1 cellular context compared by ENCODE assay signal in genomic region chr17:67824735-67825626, GRCh38.
TF ChIP-seq lines count a peak whose summit lies in the region.

A gene with protein sequence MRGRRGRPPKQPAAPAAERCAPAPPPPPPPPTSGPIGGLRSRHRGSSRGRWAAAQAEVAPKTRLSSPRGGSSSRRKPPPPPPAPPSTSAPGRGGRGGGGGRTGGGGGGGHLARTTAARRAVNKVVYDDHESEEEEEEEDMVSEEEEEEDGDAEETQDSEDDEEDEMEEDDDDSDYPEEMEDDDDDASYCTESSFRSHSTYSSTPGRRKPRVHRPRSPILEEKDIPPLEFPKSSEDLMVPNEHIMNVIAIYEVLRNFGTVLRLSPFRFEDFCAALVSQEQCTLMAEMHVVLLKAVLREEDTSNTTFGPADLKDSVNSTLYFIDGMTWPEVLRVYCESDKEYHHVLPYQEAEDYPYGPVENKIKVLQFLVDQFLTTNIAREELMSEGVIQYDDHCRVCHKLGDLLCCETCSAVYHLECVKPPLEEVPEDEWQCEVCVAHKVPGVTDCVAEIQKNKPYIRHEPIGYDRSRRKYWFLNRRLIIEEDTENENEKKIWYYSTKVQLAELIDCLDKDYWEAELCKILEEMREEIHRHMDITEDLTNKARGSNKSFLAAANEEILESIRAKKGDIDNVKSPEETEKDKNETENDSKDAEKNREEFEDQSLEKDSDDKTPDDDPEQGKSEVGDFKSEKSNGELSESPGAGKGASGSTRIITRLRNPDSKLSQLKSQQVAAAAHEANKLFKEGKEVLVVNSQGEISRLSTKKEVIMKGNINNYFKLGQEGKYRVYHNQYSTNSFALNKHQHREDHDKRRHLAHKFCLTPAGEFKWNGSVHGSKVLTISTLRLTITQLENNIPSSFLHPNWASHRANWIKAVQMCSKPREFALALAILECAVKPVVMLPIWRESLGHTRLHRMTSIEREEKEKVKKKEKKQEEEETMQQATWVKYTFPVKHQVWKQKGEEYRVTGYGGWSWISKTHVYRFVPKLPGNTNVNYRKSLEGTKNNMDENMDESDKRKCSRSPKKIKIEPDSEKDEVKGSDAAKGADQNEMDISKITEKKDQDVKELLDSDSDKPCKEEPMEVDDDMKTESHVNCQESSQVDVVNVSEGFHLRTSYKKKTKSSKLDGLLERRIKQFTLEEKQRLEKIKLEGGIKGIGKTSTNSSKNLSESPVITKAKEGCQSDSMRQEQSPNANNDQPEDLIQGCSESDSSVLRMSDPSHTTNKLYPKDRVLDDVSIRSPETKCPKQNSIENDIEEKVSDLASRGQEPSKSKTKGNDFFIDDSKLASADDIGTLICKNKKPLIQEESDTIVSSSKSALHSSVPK (N-terminal part only) (plus strand): TSS chr17:67825503. CDS start chr17:67825725, 222 bp downstream.

TF ChIP-seq in HepG2, 621 proteins besides CTCF, POLR2A, EP300 and RAD21 (continued from another document and continues in another):
- TF ChIP-seq MLXIP (CRISPR knock-in tag; IDR thresholded peaks at IDR 0.05; ENCODE audit: borderline replicate concordance) (0 out of 2 replicates have a peak, but pooled peaks have one; percentile 26), FLYWCH1 (CRISPR knock-in tag; IDR thresholded peaks at IDR 0.05) (no peak), GTF2F1 (IDR thresholded peaks at IDR 0.05; ENCODE audit: low read length) (peak; percentile 92), ZFX (CRISPR knock-in tag; IDR thresholded peaks at IDR 0.05; ENCODE audit: low read depth) (peak; percentile 91), ZFY (CRISPR knock-in tag; IDR thresholded peaks at IDR 0.05) (peak; percentile 92), ZNF564 (CRISPR knock-in tag; IDR thresholded peaks at IDR 0.05) (no peak), ZNF558 (CRISPR knock-in tag; IDR thresholded peaks at IDR 0.05; ENCODE audit: borderline replicate concordance) (no peak), TFDP1 (CRISPR knock-in tag; IDR thresholded peaks at IDR 0.05; ENCODE audit: borderline replicate concordance) (peak; percentile 86; the same call in 1 of the 2 replicates), ZNF232 (CRISPR knock-in tag; IDR thresholded peaks at IDR 0.05; ENCODE audit: borderline replicate concordance) (no peak; the same call in 1 of the 2 replicates), GPBP1L1 (CRISPR knock-in tag; IDR thresholded peaks at IDR 0.05) (no peak), RFX1 (IDR thresholded peaks at IDR 0.05) (no peak), ZBTB49 (CRISPR knock-in tag; IDR thresholded peaks at IDR 0.05; ENCODE audit: borderline replicate concordance) (no peak), MAFF (IDR thresholded peaks at IDR 0.05; ENCODE audit: low read depth, low read length) (no peak), ZNF136 (CRISPR knock-in tag; IDR thresholded peaks at IDR 0.05; ENCODE audit: low read depth) (no peak), KDM3A (CRISPR knock-in tag; IDR thresholded peaks at IDR 0.05; ENCODE audit: low read depth) (peak; percentile 75; the same call in 1 of the 2 replicates), NFIC (IDR thresholded peaks at IDR 0.05; ENCODE audit: low read length) (no peak), KLF12 (CRISPR knock-in tag; IDR thresholded peaks at IDR 0.05; ENCODE audit: borderline replicate concordance) (no peak), NFATC3 (CRISPR knock-in tag; IDR thresholded peaks at IDR 0.05) (no peak), ZNF549 (CRISPR knock-in tag; IDR thresholded peaks at IDR 0.05) (0 out of 2 replicates have a peak, but pooled peaks have one; percentile 41), FOXA1 (IDR thresholded peaks at IDR 0.05) (no peak), FOXA1 (CRISPR knock-in tag; IDR thresholded peaks at IDR 0.05) (peak; percentile 45), SMAD9 (CRISPR knock-in tag; IDR thresholded peaks at IDR 0.05) (no peak), NCOA1 (CRISPR knock-in tag; IDR thresholded peaks at IDR 0.05) (no peak), TCF7L2 (IDR thresholded peaks at IDR 0.05; ENCODE audit: low read depth, low read length) (no peak), PCBP1 (IDR thresholded peaks at IDR 0.05; ENCODE audit: borderline replicate concordance, low read depth, low read length) (no peak), NKX3-1 (CRISPR knock-in tag; IDR thresholded peaks at IDR 0.05) (0 out of 2 replicates have a peak, but pooled peaks have one; percentile 46), ZNF326 (CRISPR knock-in tag; IDR thresholded peaks at IDR 0.05; ENCODE audit: borderline replicate concordance) (no peak), DNMT3B (CRISPR knock-in tag; conservative IDR thresholded peaks at IDR 0.05) (no peak), RFXAP (CRISPR knock-in tag; IDR thresholded peaks at IDR 0.05; ENCODE audit: borderline replicate concordance) (peak; percentile 66; the same call in 1 of the 2 replicates), ZNF766 (CRISPR knock-in tag; IDR thresholded peaks at IDR 0.05; ENCODE audit: borderline replicate concordance) (peak; percentile 91)
- TF ChIP-seq, protein P1, sequence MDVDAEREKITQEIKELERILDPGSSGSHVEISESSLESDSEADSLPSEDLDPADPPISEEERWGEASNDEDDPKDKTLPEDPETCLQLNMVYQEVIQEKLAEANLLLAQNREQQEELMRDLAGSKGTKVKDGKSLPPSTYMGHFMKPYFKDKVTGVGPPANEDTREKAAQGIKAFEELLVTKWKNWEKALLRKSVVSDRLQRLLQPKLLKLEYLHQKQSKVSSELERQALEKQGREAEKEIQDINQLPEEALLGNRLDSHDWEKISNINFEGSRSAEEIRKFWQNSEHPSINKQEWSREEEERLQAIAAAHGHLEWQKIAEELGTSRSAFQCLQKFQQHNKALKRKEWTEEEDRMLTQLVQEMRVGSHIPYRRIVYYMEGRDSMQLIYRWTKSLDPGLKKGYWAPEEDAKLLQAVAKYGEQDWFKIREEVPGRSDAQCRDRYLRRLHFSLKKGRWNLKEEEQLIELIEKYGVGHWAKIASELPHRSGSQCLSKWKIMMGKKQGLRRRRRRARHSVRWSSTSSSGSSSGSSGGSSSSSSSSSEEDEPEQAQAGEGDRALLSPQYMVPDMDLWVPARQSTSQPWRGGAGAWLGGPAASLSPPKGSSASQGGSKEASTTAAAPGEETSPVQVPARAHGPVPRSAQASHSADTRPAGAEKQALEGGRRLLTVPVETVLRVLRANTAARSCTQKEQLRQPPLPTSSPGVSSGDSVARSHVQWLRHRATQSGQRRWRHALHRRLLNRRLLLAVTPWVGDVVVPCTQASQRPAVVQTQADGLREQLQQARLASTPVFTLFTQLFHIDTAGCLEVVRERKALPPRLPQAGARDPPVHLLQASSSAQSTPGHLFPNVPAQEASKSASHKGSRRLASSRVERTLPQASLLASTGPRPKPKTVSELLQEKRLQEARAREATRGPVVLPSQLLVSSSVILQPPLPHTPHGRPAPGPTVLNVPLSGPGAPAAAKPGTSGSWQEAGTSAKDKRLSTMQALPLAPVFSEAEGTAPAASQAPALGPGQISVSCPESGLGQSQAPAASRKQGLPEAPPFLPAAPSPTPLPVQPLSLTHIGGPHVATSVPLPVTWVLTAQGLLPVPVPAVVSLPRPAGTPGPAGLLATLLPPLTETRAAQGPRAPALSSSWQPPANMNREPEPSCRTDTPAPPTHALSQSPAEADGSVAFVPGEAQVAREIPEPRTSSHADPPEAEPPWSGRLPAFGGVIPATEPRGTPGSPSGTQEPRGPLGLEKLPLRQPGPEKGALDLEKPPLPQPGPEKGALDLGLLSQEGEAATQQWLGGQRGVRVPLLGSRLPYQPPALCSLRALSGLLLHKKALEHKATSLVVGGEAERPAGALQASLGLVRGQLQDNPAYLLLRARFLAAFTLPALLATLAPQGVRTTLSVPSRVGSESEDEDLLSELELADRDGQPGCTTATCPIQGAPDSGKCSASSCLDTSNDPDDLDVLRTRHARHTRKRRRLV (CRISPR knock-in tag; IDR thresholded peaks at IDR 0.05) = no peak
- TF ChIP-seq, protein P2, sequence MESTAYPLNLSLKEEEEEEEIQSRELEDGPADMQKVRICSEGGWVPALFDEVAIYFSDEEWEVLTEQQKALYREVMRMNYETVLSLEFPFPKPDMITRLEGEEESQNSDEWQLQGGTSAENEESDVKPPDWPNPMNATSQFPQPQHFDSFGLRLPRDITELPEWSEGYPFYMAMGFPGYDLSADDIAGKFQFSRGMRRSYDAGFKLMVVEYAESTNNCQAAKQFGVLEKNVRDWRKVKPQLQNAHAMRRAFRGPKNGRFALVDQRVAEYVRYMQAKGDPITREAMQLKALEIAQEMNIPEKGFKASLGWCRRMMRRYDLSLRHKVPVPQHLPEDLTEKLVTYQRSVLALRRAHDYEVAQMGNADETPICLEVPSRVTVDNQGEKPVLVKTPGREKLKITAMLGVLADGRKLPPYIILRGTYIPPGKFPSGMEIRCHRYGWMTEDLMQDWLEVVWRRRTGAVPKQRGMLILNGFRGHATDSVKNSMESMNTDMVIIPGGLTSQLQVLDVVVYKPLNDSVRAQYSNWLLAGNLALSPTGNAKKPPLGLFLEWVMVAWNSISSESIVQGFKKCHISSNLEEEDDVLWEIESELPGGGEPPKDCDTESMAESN (CRISPR knock-in tag; conservative IDR thresholded peaks at IDR 0.05) = peak; percentile 91
- TF ChIP-seq, protein P3, sequence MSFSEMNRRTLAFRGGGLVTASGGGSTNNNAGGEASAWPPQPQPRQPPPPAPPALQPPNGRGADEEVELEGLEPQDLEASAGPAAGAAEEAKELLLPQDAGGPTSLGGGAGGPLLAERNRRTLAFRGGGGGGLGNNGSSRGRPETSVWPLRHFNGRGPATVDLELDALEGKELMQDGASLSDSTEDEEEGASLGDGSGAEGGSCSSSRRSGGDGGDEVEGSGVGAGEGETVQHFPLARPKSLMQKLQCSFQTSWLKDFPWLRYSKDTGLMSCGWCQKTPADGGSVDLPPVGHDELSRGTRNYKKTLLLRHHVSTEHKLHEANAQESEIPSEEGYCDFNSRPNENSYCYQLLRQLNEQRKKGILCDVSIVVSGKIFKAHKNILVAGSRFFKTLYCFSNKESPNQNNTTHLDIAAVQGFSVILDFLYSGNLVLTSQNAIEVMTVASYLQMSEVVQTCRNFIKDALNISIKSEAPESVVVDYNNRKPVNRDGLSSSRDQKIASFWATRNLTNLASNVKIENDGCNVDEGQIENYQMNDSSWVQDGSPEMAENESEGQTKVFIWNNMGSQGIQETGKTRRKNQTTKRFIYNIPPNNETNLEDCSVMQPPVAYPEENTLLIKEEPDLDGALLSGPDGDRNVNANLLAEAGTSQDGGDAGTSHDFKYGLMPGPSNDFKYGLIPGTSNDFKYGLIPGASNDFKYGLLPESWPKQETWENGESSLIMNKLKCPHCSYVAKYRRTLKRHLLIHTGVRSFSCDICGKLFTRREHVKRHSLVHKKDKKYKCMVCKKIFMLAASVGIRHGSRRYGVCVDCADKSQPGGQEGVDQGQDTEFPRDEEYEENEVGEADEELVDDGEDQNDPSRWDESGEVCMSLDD (CRISPR knock-in tag; IDR thresholded peaks at IDR 0.05; ENCODE audit: borderline replicate concordance) = no peak
- TF ChIP-seq, protein P4, sequence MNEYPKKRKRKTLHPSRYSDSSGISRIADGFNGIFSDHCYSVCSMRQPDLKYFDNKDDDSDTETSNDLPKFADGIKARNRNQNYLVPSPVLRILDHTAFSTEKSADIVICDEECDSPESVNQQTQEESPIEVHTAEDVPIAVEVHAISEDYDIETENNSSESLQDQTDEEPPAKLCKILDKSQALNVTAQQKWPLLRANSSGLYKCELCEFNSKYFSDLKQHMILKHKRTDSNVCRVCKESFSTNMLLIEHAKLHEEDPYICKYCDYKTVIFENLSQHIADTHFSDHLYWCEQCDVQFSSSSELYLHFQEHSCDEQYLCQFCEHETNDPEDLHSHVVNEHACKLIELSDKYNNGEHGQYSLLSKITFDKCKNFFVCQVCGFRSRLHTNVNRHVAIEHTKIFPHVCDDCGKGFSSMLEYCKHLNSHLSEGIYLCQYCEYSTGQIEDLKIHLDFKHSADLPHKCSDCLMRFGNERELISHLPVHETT (CRISPR knock-in tag; conservative IDR thresholded peaks at IDR 0.05) = peak; percentile 79
